ENCODE assay signal across 8 cellular contexts in genomic region chr7:100157334-100158228, GRCh38. TPM values are rescaled to one million over a fixed set of nuclear protein-coding genes. Genes with fewer than 3 reads are reported as not detected.
DNase-seq lines count a peak whose midpoint lies in the region; TF ChIP-seq lines count a peak whose summit lies in the region.

No MANE protein-coding gene starts in this region.

- DNase-seq in DMS153 (lab: John Stamatoyannopoulos, UW) = peak; percentile 26
- no peak for DNase-seq in DMS153 treated with DMSO at 0.1 percent for 48 hours (lab: John Stamatoyannopoulos, UW; ENCODE audit: unreplicated experiment)
- peak; percentile 62 for DNase-seq in NB4 (ENCODE audit: low read depth)
- peak; percentile 74 for DNase-seq in mammary epithelial cell
- DNase-seq in kidney epithelial cell (ENCODE audit: low read depth) = no peak
- DNase-seq in activated CD8-positive, alpha-beta memory T cell treated with anti-CD3 and anti-CD28 coated beads, Interleukin-2, amount 50 U/mL, for 48 hours = no peak
- DNase-seq in NCI-H1092 (lab: John Stamatoyannopoulos, UW) = no peak

- CTCF ChIA-PET in mammary epithelial cell (lab: Charles Lee; ENCODE audit: low non-redundant PET) = no interaction called here

- no peak overlapping the region for H3K9ac ChIP-seq in mammary epithelial cell (ENCODE audit: insufficient read depth, low read length)
- peak overlapping the region; percentile 73 to 80 for H3K9ac ChIP-seq in stomach smooth muscle (ENCODE audit: low read length in 2 of 2)

- peaks cover 28% of the 10 kb centered on the region for H3K79me2 ChIP-seq in mammary epithelial cell (ENCODE audit: insufficient read depth, low read length)

- WGBS in mammary epithelial cell (ENCODE audit: low coverage, missing lambda C conversion rate) = 34% methylated on average over 11 of the region's 32 CpGs

- H3K9me3 ChIP-seq in mammary epithelial cell (replicated peaks; ENCODE audit: insufficient read depth, low read length) (no peaks in the 10 kb centered on the region), stomach smooth muscle (ENCODE audit: control insufficient read depth in 2 of 2, low read length in 2 of 2) (no peaks in the 10 kb centered on the region)

- H3K4me3 ChIP-seq in NB4 (ENCODE audit: low read depth, low read length) = peak overlapping the region; percentile 66
- peak overlapping the region; percentile 66 to 78 (median 73) for H3K4me3 ChIP-seq in mammary epithelial cell (replicated peaks in 1 of 3; ENCODE audit: insufficient read depth in 1 of 3, low read depth in 2 of 3, low read length in 3 of 3)
- peak overlapping the region; percentile 81 for H3K4me3 ChIP-seq in kidney epithelial cell (ENCODE audit: low read depth, low read length)
- H3K4me3 ChIP-seq in stomach smooth muscle (ENCODE audit: low read length in 2 of 2) = peak overlapping the region; percentile 44 to 81

- TF ChIP-seq CTCF in NB4 (IDR thresholded peaks at IDR 0.05; ENCODE audit: low read depth, low read length) (no peak), mammary epithelial cell (conservative IDR thresholded peaks at IDR 0.05 in 1 of 2, IDR thresholded peaks at IDR 0.05 in 1 of 2; ENCODE audit: extremely low read depth in 1 of 2, insufficient read depth in 1 of 2, low read depth in 1 of 2, low read length in 2 of 2) (peak in 1 of 2 donors; percentile 15), kidney epithelial cell (IDR thresholded peaks at IDR 0.05; ENCODE audit: insufficient read depth, low read length, poor library complexity, severe bottlenecking) (peak; percentile 44)

- H2AFZ ChIP-seq in mammary epithelial cell (ENCODE audit: low read depth, low read length) = no peak overlapping the region

- H3K27ac ChIP-seq in mammary epithelial cell (ENCODE audit: insufficient read depth, low read depth, low read length) (no peak overlapping the region), stomach smooth muscle (ENCODE audit: low read length) (peak overlapping the region; percentile 55)

- peak overlapping the region; percentile 63 for H3K4me2 ChIP-seq in mammary epithelial cell (ENCODE audit: insufficient read depth, low read depth, low read length)

- H3K36me3 ChIP-seq in mammary epithelial cell (ENCODE audit: insufficient read depth, low read length) (peaks cover 14% of the 10 kb centered on the region), kidney epithelial cell (ENCODE audit: control insufficient read depth, insufficient read depth, low read length) (peaks cover 1% of the 10 kb centered on the region), stomach smooth muscle (ENCODE audit: control insufficient read depth in 2 of 2, insufficient read depth in 2 of 2, low read length in 2 of 2) (peaks cover 11 to 22% of the 10 kb centered on the region in 2 donors)

- H3K27me3 ChIP-seq in mammary epithelial cell (ENCODE audit: insufficient read depth, low read length) = no peaks in the 10 kb centered on the region
- no peaks in the 10 kb centered on the region for H3K27me3 ChIP-seq in kidney epithelial cell (ENCODE audit: control insufficient read depth, insufficient read depth, low read length)
- H3K27me3 ChIP-seq in stomach smooth muscle (ENCODE audit: control insufficient read depth in 1 of 2, insufficient read depth in 2 of 2, low read length in 2 of 2) = no peaks in the 10 kb centered on the region

- BruUV-seq in mammary epithelial cell (replicated peaks; lab: Mats Ljungman, UMichigan) = no TSS peak

- dilution Hi-C loops in mammary epithelial cell (cut with HindIII; ENCODE audit: low sequenced_read_pairs) = no loop called here

- intact Hi-C loops in mammary epithelial cell (cut with micrococcal nuclease) = no loop called here

- H4K20me1 ChIP-seq in mammary epithelial cell (ENCODE audit: insufficient read depth, low read length) = no peaks in the 10 kb centered on the region

- H3K4me1 ChIP-seq in mammary epithelial cell (ENCODE audit: insufficient read depth, low read length) (peaks cover 10% of the 10 kb centered on the region), stomach smooth muscle (ENCODE audit: control insufficient read depth, insufficient read depth, low read length) (peaks cover 26% of the 10 kb centered on the region)

- in situ Hi-C loops in mammary epithelial cell (cut with MboI; ENCODE audit: low sequenced_read_pairs in 2 of 2) = no loop called here

- no peak for TF ChIP-seq POLR2A in NB4 (IDR thresholded peaks at IDR 0.05; ENCODE audit: extremely low read depth, insufficient read length)

RNA-seq across cellular contexts. Expression of gene TRAPPC14, which starts 0.9 kb away (rescaled TPM):
- 10 to 100 TPM; 15.3 to 28.5 TPM for total RNA-seq in mammary epithelial cell
- 3.0 TPM for polyA plus RNA-seq in mammary epithelial cell
- polyA minus RNA-seq in mammary epithelial cell = 5.3 TPM
- 10.4 and 23.1 TPM in 2 replicates for total RNA-seq in kidney epithelial cell

RNA-seq across cellular contexts. Expression of gene LAMTOR4, which starts 8.9 kb away (rescaled TPM):
- 10 to 100 TPM; 41.7 to 73.2 TPM for total RNA-seq in mammary epithelial cell
- polyA plus RNA-seq in mammary epithelial cell = 221 TPM
- polyA minus RNA-seq in mammary epithelial cell = 25.1 TPM
- 150 and 208 TPM in 2 replicates for total RNA-seq in kidney epithelial cell

RNA-seq across cellular contexts. Expression of gene GAL3ST4, which starts 10.8 kb away (rescaled TPM):
- 10 to 100 TPM in 1 of 2 donors, 1 to 10 TPM in 1; 2.0 to 10.6 TPM for total RNA-seq in mammary epithelial cell
- polyA plus RNA-seq in mammary epithelial cell = 5.9 TPM
- polyA minus RNA-seq in mammary epithelial cell = 2.6 TPM
- total RNA-seq in kidney epithelial cell = 1.5 and 2.1 TPM in 2 replicates

RNA-seq across cellular contexts. Expression of gene GPC2, which starts 19.6 kb away (rescaled TPM):
- 1 to 10 TPM; 4.0 to 6.4 TPM for total RNA-seq in mammary epithelial cell
- 0.53 TPM for polyA plus RNA-seq in mammary epithelial cell
- polyA minus RNA-seq in mammary epithelial cell = 0.88 TPM
- 13.6 and 14.7 TPM in 2 replicates for total RNA-seq in kidney epithelial cell

RNA-seq across cellular contexts. Expression of gene STAG3, which starts 20.1 kb away (rescaled TPM):
- total RNA-seq in mammary epithelial cell (1 to 10 TPM in 1 of 2 donors, under 1 TPM in 1; 0.33 to 2.7 TPM), kidney epithelial cell (1.1 and 2.1 TPM in 2 replicates)
- 0.34 TPM for polyA plus RNA-seq in mammary epithelial cell
- polyA minus RNA-seq in mammary epithelial cell = not detected

Comparison
In these comparisons a context has a peak if more than half of its experiments do, and no peak if none do; other contexts are left out.
1. DNase-seq: peak in DMS153 (single experiment), NB4 (single experiment) and mammary epithelial cell (single experiment); none in DMS153 treated with DMSO at 0.1 percent for 48 hours (single experiment), kidney epithelial cell (single experiment), activated CD8-positive, alpha-beta memory T cell treated with anti-CD3 and anti-CD28 coated beads, Interleukin-2, amount 50 U/mL, for 48 hours (single experiment) and NCI-H1092 (single experiment).
2. Peak in every context shown above with its lines, with median percentiles within 50 percentile points of each other: H3K4me3 ChIP-seq.